14 cellular contexts compared by ENCODE assay signal in genomic region chr6:74991573-74992332, GRCh38.
DNase-seq lines count a peak whose midpoint lies in the region; ATAC-seq and TF ChIP-seq lines count a peak whose summit lies in the region.
"Had no signal": no experiment of that assay in that cellular context is flagged by ENCODE, and none has a peak within 500 bp of the region (broad histone marks: within the 10 kb centered on the region; RNA-seq: fewer than 3 reads in every experiment).

No MANE protein-coding gene starts in this region.

- DNase-seq in MCF 10A (ENCODE audit: unreplicated experiment) (peak; percentile 73), breast epithelium (ENCODE audit: low spot score in 2 of 2) (no peak), fibroblast of the aortic adventitia (ENCODE audit: low read depth) (peak; percentile 79), skeletal muscle cell (ENCODE audit: low read depth) (peak; percentile 66), SIG-M5 treated with dmso at 0.1 percent for 504 hours (lab: John Stamatoyannopoulos, UW; ENCODE audit: unreplicated experiment) (no peak), NCI-H1092 (lab: John Stamatoyannopoulos, UW) (no peak)
- no peak for DNase-seq in activated CD8-positive, alpha-beta T cell treated with anti-CD3 and anti-CD28 coated beads, Interleukin-2, amount 10 ng/mL, durations not matched to agents 7 days and 5 days
- DNase-seq: 8988T; activated CD4-positive, alpha-beta T cell treated with anti-CD3 and anti-CD28 coated beads for 48 hours; hippocampal formation; NCI-H774; retina had no signal

- H3K27me3 ChIP-seq in breast epithelium, result no peaks in the 10 kb centered on the region

- peaks cover 4 to 5% of the 10 kb centered on the region in 2 donors for H3K9me3 ChIP-seq in breast epithelium

- peaks cover 2% of the 10 kb centered on the region for H3K9me3 Mint-ChIP-seq in MCF 10A (ENCODE audit: unreplicated experiment)
- no peaks in the 10 kb centered on the region for H3K9me3 Mint-ChIP-seq in activated CD8-positive, alpha-beta T cell treated with anti-CD3 and anti-CD28 coated beads, Interleukin-2, amount 10 ng/mL, durations not matched to agents 7 days and 5 days (ENCODE audit: insufficient read depth)

- peak overlapping the region; percentile 32 for H3K27ac Mint-ChIP-seq in MCF 10A (ENCODE audit: low read depth, unreplicated experiment)
- H3K27ac Mint-ChIP-seq in activated CD8-positive, alpha-beta T cell treated with anti-CD3 and anti-CD28 coated beads, Interleukin-2, amount 10 ng/mL, durations not matched to agents 7 days and 5 days, result no peak overlapping the region
- H3K27ac Mint-ChIP-seq: dendritic cell treated with granulocyte-macrophage colony-stimulating factor and Interleukin-4, amounts not matched to agents 40 ng/mL and 50 ng/mL, for 4 days had no signal

- H3K36me3 Mint-ChIP-seq in MCF 10A (ENCODE audit: insufficient read depth, unreplicated experiment), result no peaks in the 10 kb centered on the region
- H3K36me3 Mint-ChIP-seq in activated CD8-positive, alpha-beta T cell treated with anti-CD3 and anti-CD28 coated beads, Interleukin-2, amount 10 ng/mL, durations not matched to agents 7 days and 5 days (ENCODE audit: low read depth), result no peaks in the 10 kb centered on the region

- H3K36me3 ChIP-seq in breast epithelium, result no peaks in the 10 kb centered on the region

- CTCF ChIA-PET in MCF 10A (lab: Yijun Ruan, JAX), result interaction anchor here (0.6 to 3.2 kb wide), 10 partner anchors 10 to 1243 kb away, joined by 3 to 11 read pairs (median 4); no protein-coding TSS in a partner anchor
- CTCF ChIA-PET in activated CD8-positive, alpha-beta T cell treated with anti-CD3 and anti-CD28 coated beads, Interleukin-2, amount 10 ng/mL, durations not matched to agents 7 days and 5 days (lab: Charles Lee), result no interaction called here

- no peak overlapping the region for H3K27ac ChIP-seq in breast epithelium

- TF ChIP-seq CTCF in MCF 10A (IDR thresholded peaks at IDR 0.05; ENCODE audit: unreplicated experiment) (peak; percentile 33), breast epithelium (IDR thresholded peaks at IDR 0.05) (no peak), WI38 (IDR thresholded peaks at IDR 0.05; ENCODE audit: low read depth, low read length) (0 out of 2 replicates have a peak, but pooled peaks have one; percentile 9), fibroblast of the aortic adventitia (IDR thresholded peaks at IDR 0.05; ENCODE audit: insufficient read depth, low read length) (peak; percentile 52)

- peaks cover 27% of the 10 kb centered on the region for H3K4me1 Mint-ChIP-seq in MCF 10A (ENCODE audit: insufficient read depth, unreplicated experiment)
- H3K4me1 Mint-ChIP-seq in activated CD8-positive, alpha-beta T cell treated with anti-CD3 and anti-CD28 coated beads, Interleukin-2, amount 10 ng/mL, durations not matched to agents 7 days and 5 days (ENCODE audit: low read depth), result no peaks in the 10 kb centered on the region

- ATAC-seq in activated CD8-positive, alpha-beta T cell treated with anti-CD3 and anti-CD28 coated beads, Interleukin-2, amount 10 ng/mL, durations not matched to agents 7 days and 5 days, result no peak

- H3K27me3 Mint-ChIP-seq in MCF 10A (ENCODE audit: insufficient read depth, unreplicated experiment), result no peaks in the 10 kb centered on the region
- H3K27me3 Mint-ChIP-seq in activated CD8-positive, alpha-beta T cell treated with anti-CD3 and anti-CD28 coated beads, Interleukin-2, amount 10 ng/mL, durations not matched to agents 7 days and 5 days (ENCODE audit: low read depth), result no peaks in the 10 kb centered on the region
- H3K27me3 Mint-ChIP-seq: dendritic cell treated with granulocyte-macrophage colony-stimulating factor and Interleukin-4, amounts not matched to agents 40 ng/mL and 50 ng/mL, for 4 days had no signal

- no peak for TF ChIP-seq POLR2A in breast epithelium (IDR thresholded peaks at IDR 0.05)

- intact Hi-C loops in MCF 10A (cut with micrococcal nuclease), result loop anchor here (1.0 to 10.0 kb wide), 4 partner anchors 117 to 582 kb away; no protein-coding TSS in a partner anchor
- intact Hi-C loops in breast epithelium (cut with DNase I; ENCODE audit: low total_unique reads), result no loop called here

- no peak overlapping the region for H3K4me3 ChIP-seq in breast epithelium
- no peak overlapping the region for H3K4me3 ChIP-seq in WI38 (ENCODE audit: low read depth, low read length)
- H3K4me3 ChIP-seq in fibroblast of the aortic adventitia (ENCODE audit: low read depth, low read length), result no peak overlapping the region
- no peak overlapping the region for H3K4me3 ChIP-seq in skeletal muscle cell (ENCODE audit: low read depth, low read length)

- H3K4me3 Mint-ChIP-seq in MCF 10A (ENCODE audit: unreplicated experiment), result no peak overlapping the region
- no peak overlapping the region for H3K4me3 Mint-ChIP-seq in activated CD8-positive, alpha-beta T cell treated with anti-CD3 and anti-CD28 coated beads, Interleukin-2, amount 10 ng/mL, durations not matched to agents 7 days and 5 days
- H3K4me3 Mint-ChIP-seq: dendritic cell treated with granulocyte-macrophage colony-stimulating factor and Interleukin-4, amounts not matched to agents 40 ng/mL and 50 ng/mL, for 4 days had no signal

- POLR2A ChIA-PET in MCF 10A (lab: Yijun Ruan, JAX), result interaction anchor here (0.7 to 2.6 kb wide), 4 partner anchors 11 to 211 kb away, joined by 3 to 15 read pairs (median 4); no protein-coding TSS in a partner anchor
- POLR2A ChIA-PET in activated CD8-positive, alpha-beta T cell treated with anti-CD3 and anti-CD28 coated beads, Interleukin-2, amount 10 ng/mL, durations not matched to agents 7 days and 5 days (lab: Charles Lee), result no interaction called here

- no peaks in the 10 kb centered on the region for H3K4me1 ChIP-seq in breast epithelium

- BruUV-seq in MCF 10A (replicated peaks; lab: Mats Ljungman, UMichigan), result no TSS peak

Comparison
In these comparisons a context has a peak if more than half of its experiments do, and no peak if none do; other contexts are left out.
1. DNase-seq: peak in MCF 10A (single experiment), fibroblast of the aortic adventitia (single experiment) and skeletal muscle cell (single experiment); none in breast epithelium (0 of 2), SIG-M5 treated with dmso at 0.1 percent for 504 hours (single experiment), NCI-H1092 (single experiment) and activated CD8-positive, alpha-beta T cell treated with anti-CD3 and anti-CD28 coated beads, Interleukin-2, amount 10 ng/mL, durations not matched to agents 7 days and 5 days (single experiment).
2. CTCF ChIP-seq: peak in MCF 10A (single experiment), WI38 (single experiment) and fibroblast of the aortic adventitia (single experiment); none in breast epithelium (0 of 3).